Comparison of ENCODE assay signal across 9 cellular contexts in the genomic region with DNA sequence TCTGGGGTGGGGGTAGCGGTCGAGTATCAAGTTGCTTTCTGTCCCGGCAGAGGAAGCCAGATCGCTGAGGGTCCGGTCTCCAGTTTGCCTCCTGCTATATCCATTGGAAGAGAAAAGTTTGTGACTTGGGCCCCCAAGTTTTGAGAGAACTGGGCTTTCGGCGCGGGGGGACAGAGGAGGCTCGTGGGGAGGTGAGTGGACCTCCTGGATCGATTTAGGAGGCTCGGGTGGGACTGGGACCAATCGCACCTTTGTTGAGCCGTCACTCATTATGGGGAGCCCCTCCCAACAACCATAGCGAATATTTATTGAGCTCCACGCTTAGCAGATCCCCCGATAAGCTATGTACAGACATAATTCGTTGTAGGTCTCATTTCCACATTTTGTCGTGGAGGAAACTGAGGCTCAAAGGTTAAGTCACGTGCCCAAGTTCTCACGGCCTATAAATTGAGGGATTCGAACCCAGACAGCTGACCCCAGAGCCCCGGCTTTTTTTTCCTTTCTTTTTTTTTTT. TPM values are rescaled to one million over a fixed set of nuclear protein-coding genes. Genes with fewer than 3 reads are reported as not detected.
DNase-seq lines count a peak whose midpoint lies in the region; ATAC-seq and TF ChIP-seq lines count a peak whose summit lies in the region.
"Had no signal": no experiment of that assay in that cellular context is flagged by ENCODE, and none has a peak within 500 bp of the region (broad histone marks: within the 10 kb centered on the region; RNA-seq: fewer than 3 reads in every experiment).

No MANE protein-coding gene starts in this region.

- no peak for TF ChIP-seq CTCF in AG04449 (IDR thresholded peaks at IDR 0.05; ENCODE audit: insufficient read depth, low read length, missing control alignments)
- no peak for TF ChIP-seq CTCF in HCT116 (IDR thresholded peaks at IDR 0.05 in 2 of 3, conservative IDR thresholded peaks at IDR 0.05 in 1 of 3; ENCODE audit: borderline replicate concordance in 1 of 3, insufficient read depth in 1 of 3, low read depth in 2 of 3, low read length in 2 of 3)
- no peak for TF ChIP-seq CTCF in left lung (IDR thresholded peaks at IDR 0.05)
- TF ChIP-seq CTCF in tibial nerve (IDR thresholded peaks at IDR 0.05) = no peak

- H3K79me2 ChIP-seq in HCT116 (ENCODE audit: insufficient read depth, low read length) = peaks cover 41% of the 10 kb centered on the region

- no peaks in the 10 kb centered on the region for H4K20me1 ChIP-seq in HCT116 (ENCODE audit: insufficient read depth)

- no peaks in the 10 kb centered on the region for H3K9me3 Mint-ChIP-seq in activated naive CD8-positive, alpha-beta T cell treated with anti-CD3 and anti-CD28 coated beads, Interleukin-2, amount 50 U/mL, for 24 hours

- H3K9me3 ChIP-seq in HCT116 (ENCODE audit: control insufficient read depth in 1 of 2, insufficient read depth in 1 of 2, low read depth in 1 of 2, low read length in 2 of 2) (no peaks in the 10 kb centered on the region), left lung (no peaks in the 10 kb centered on the region), tibial nerve (no peaks in the 10 kb centered on the region)

- H3K27ac ChIP-seq in HCT116 (ENCODE audit: low read depth, low read length) (peak overlapping the region; percentile 84), left lung (peak overlapping the region; percentile 99 to 100), tibial nerve (peak overlapping the region; percentile 73 to 98 (median 98))

- peak overlapping the region; percentile 93 for H2AFZ ChIP-seq in HCT116 (ENCODE audit: low read depth, low read length, poor library complexity, severe bottlenecking)

- CTCF ChIA-PET in AG04449 (lab: Yijun Ruan, JAX) (interaction anchor here (0.7 to 5.1 kb wide), 7 partner anchors 9 to 297 kb away, joined by 3 to 51 read pairs (median 3); no protein-coding TSS in a partner anchor), HCT116 (lab: Charles Lee) (interaction anchor here (1.3 kb wide), 1 partner anchor 18 kb away, joined by 7 read pairs; no protein-coding TSS in a partner anchor)

- TF ChIP-seq RAD21 in HCT116 (IDR thresholded peaks at IDR 0.05; ENCODE audit: low read depth) = no peak

- 1% methylated on average over 22 of the region's 22 CpGs for WGBS in tibial nerve, 2 donors

- TF ChIP-seq POLR2A in HCT116 (IDR thresholded peaks at IDR 0.05; ENCODE audit: borderline replicate concordance, extremely low read depth, insufficient read depth, insufficient read length) (no peak), tibial nerve (IDR thresholded peaks at IDR 0.05) (no peak)

- POLR2A ChIA-PET in AG04449 (lab: Yijun Ruan, JAX) = interaction anchor here (1.2 to 2.5 kb wide), 2 partner anchors 9 to 10 kb away, joined by 3 to 11 read pairs; a partner anchor contains a TSS
- POLR2A ChIA-PET in HCT116 (lab: Charles Lee) = interaction anchor here (2.1 kb wide), 1 partner anchor 10 kb away, joined by 15 read pairs; a partner anchor contains a TSS

- no peaks in the 10 kb centered on the region for H3K27me3 ChIP-seq in HCT116 (ENCODE audit: insufficient read depth, low read length)
- H3K27me3 ChIP-seq in left lung = no peaks in the 10 kb centered on the region
- no peaks in the 10 kb centered on the region for H3K27me3 ChIP-seq in tibial nerve

- H3K4me1 Mint-ChIP-seq in activated naive CD8-positive, alpha-beta T cell treated with anti-CD3 and anti-CD28 coated beads, Interleukin-2, amount 50 U/mL, for 24 hours = peaks cover 45% of the 10 kb centered on the region

- peaks cover 6% of the 10 kb centered on the region for H3K36me3 Mint-ChIP-seq in activated naive CD8-positive, alpha-beta T cell treated with anti-CD3 and anti-CD28 coated beads, Interleukin-2, amount 50 U/mL, for 24 hours (ENCODE audit: low read depth)

- TF ChIP-seq EP300 in tibial nerve (IDR thresholded peaks at IDR 0.05) = no peak

- H3K4me3 ChIP-seq in AG04449 (ENCODE audit: low read depth, low read length) (peak overlapping the region; percentile 76), HCT116 (replicated peaks in 1 of 2; ENCODE audit: low read depth in 1 of 2, low read length in 2 of 2) (peak overlapping the region; percentile 98 to 99), left lung (peak overlapping the region; percentile 61 to 94), tibial nerve (peak overlapping the region; percentile 72 to 78 (median 74))

- intact Hi-C loops in HCT116 (cut with micrococcal nuclease) (loop anchor here (1.0 kb wide), 1 partner anchor 10 kb away; a partner anchor contains a TSS), left lung (cut with DNase I) (no loop called here)

- RAD21 ChIA-PET in HCT116 (lab: Charles Lee; ENCODE audit: low non-redundant PET in 1 of 2, low total read pairs in 2 of 2, uncharacterized antibody in 2 of 2, unreplicated experiment in 2 of 2) = no interaction called here

- H3K4me2 ChIP-seq in HCT116 (ENCODE audit: low read length) = peak overlapping the region; percentile 98

- H3K27ac Mint-ChIP-seq in activated naive CD8-positive, alpha-beta T cell treated with anti-CD3 and anti-CD28 coated beads, Interleukin-2, amount 50 U/mL, for 24 hours = peak overlapping the region; percentile 97

- DNase-seq in AG04449 (ENCODE audit: low read depth, low spot score) (no peak), HCT116 (ENCODE audit: low read depth, low spot score) (no peak), left lung (no peak), tibial nerve (ENCODE audit: low spot score in 2 of 2) (no peak), SKM-1 treated with dmso at 0.1 percent for 144 hours (lab: John Stamatoyannopoulos, UW; ENCODE audit: unreplicated experiment) (no peak), foreskin melanocyte (no peak)
- no peak for DNase-seq in activated naive CD8-positive, alpha-beta T cell treated with anti-CD3 and anti-CD28 coated beads, Interleukin-2, amount 50 U/mL, for 24 hours

- peaks cover 3 to 7% of the 10 kb centered on the region in 2 experiments; a peak in 2 of 4 replicates for H3K36me3 ChIP-seq in HCT116 (ENCODE audit: control insufficient read depth in 1 of 2, insufficient read depth in 2 of 2, low read length in 2 of 2)
- H3K36me3 ChIP-seq in left lung = peaks cover 0 to 25% of the 10 kb centered on the region in 2 donors
- H3K36me3 ChIP-seq in tibial nerve = peaks cover 0 to 25% (median 13%) of the 10 kb centered on the region in 3 donors

- H3K27me3 Mint-ChIP-seq in activated naive CD8-positive, alpha-beta T cell treated with anti-CD3 and anti-CD28 coated beads, Interleukin-2, amount 50 U/mL, for 24 hours = no peaks in the 10 kb centered on the region

- TSS peak; percentile 83 for BruUV-seq in HCT116 (replicated peaks; lab: Mats Ljungman, UMichigan)

- H3K9ac ChIP-seq in HCT116 (ENCODE audit: low read length) = peak overlapping the region; percentile 98

- peak overlapping the region; percentile 97 for H3K4me3 Mint-ChIP-seq in activated naive CD8-positive, alpha-beta T cell treated with anti-CD3 and anti-CD28 coated beads, Interleukin-2, amount 50 U/mL, for 24 hours

- H3K4me1 ChIP-seq in HCT116 (ENCODE audit: control insufficient read depth in 1 of 2, insufficient read depth in 2 of 2, low read length in 2 of 2) (peaks cover 16 to 22% of the 10 kb centered on the region in 2 experiments; a peak in 3 of 4 replicates), left lung (peaks cover 16 to 55% of the 10 kb centered on the region in 2 donors), tibial nerve (peaks cover 5 to 59% (median 36%) of the 10 kb centered on the region in 4 donors)

- ATAC-seq in HCT116 = peak; percentile 12
- ATAC-seq in activated naive CD8-positive, alpha-beta T cell treated with anti-CD3 and anti-CD28 coated beads, Interleukin-2, amount 50 U/mL, for 24 hours = no peak
- ATAC-seq in left lung = no peak
- ATAC-seq in HG02678 (IDR thresholded peaks at IDR 0.05; ENCODE audit: unreplicated experiment) = no peak

- no peaks in the 10 kb centered on the region for H3K9me2 ChIP-seq in HCT116 (ENCODE audit: insufficient read depth)

TF ChIP-seq in HCT116, 20 proteins besides CTCF, POLR2A, EP300 and RAD21 (continues in another document):
- TF ChIP-seq FOSL1 (IDR thresholded peaks at IDR 0.05; ENCODE audit: low read depth) (no peak), SIN3A (IDR thresholded peaks at IDR 0.05; ENCODE audit: low read depth) (no peak), ZFX (IDR thresholded peaks at IDR 0.05) (no peak), CBX3 (IDR thresholded peaks at IDR 0.05; ENCODE audit: low read depth) (no peak), TCF7L2 (IDR thresholded peaks at IDR 0.05; ENCODE audit: borderline replicate concordance, extremely low read depth, insufficient read depth, insufficient read length) (no peak), EZH2 (IDR thresholded peaks at IDR 0.05) (no peak), ZNF274 (IDR thresholded peaks at IDR 0.05; ENCODE audit: low read depth, low read length) (no peak), EGR1 (IDR thresholded peaks at IDR 0.05; ENCODE audit: low read depth) (no peak)
- TF ChIP-seq, protein P1, sequence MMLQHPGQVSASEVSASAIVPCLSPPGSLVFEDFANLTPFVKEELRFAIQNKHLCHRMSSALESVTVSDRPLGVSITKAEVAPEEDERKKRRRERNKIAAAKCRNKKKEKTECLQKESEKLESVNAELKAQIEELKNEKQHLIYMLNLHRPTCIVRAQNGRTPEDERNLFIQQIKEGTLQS (IDR thresholded peaks at IDR 0.05) = no peak

RNA-seq across cellular contexts. Expression of a gene that starts 0.9 kb away (rescaled TPM):
- total RNA-seq in HCT116 (2021; ENCODE audit: unreplicated experiment) (78.9 TPM), left lung (10 to 100 TPM; 74.6 to 82.8 TPM), tibial nerve (10 to 100 TPM; 46.3 to 62.1 (median 56.8) TPM)
- 99.7 and 103 TPM in 2 replicates for polyA plus RNA-seq in HCT116 (2012)

RNA-seq across cellular contexts. Expression of a gene that starts 1.0 kb away (rescaled TPM):
- 17.1 TPM for total RNA-seq in HCT116 (2021; ENCODE audit: unreplicated experiment)
- polyA plus RNA-seq in HCT116 (2012) = 7.0 and 9.9 TPM in 2 replicates
- 10 to 100 TPM; 23.4 to 39.1 TPM for total RNA-seq in left lung
- 10 to 100 TPM; 11.8 to 29.1 (median 18.8) TPM for total RNA-seq in tibial nerve

RNA-seq across cellular contexts. Expression of a gene that starts 10.2 kb away (rescaled TPM):
- total RNA-seq in HCT116 (2021; ENCODE audit: unreplicated experiment) = 45.3 TPM
- 27.4 and 37.7 TPM in 2 replicates for polyA plus RNA-seq in HCT116 (2012)
- total RNA-seq in left lung = 10 to 100 TPM; 10.4 to 22.3 TPM
- total RNA-seq in tibial nerve = 10 to 100 TPM; 13.5 to 21.3 (median 15.1) TPM

RNA-seq across cellular contexts. Expression of a gene that starts 18.8 kb away (rescaled TPM):
- total RNA-seq in HCT116 (2021; ENCODE audit: unreplicated experiment) (0.07 TPM), left lung (not detected), tibial nerve (not detected)
- 0.14 and 0.20 TPM in 2 replicates for polyA plus RNA-seq in HCT116 (2012)
- total RNA-seq: pulmonary artery endothelial cell had no signal

RNA-seq across cellular contexts. Expression of a gene that starts 22.9 kb away (rescaled TPM):
- total RNA-seq in HCT116 (2021; ENCODE audit: unreplicated experiment) = 7.9 TPM
- polyA plus RNA-seq in HCT116 (2012) = 0.45 and 0.73 TPM in 2 replicates
- 1 to 10 TPM; 1.1 to 2.3 TPM for total RNA-seq in left lung
- total RNA-seq in tibial nerve = 1 to 10 TPM in 1 of 4 donors, under 1 TPM in 1, not detected in 2; 0.21 to 3.7 TPM
